In genomic region chr1:5992034-5992813, GRCh38 we compare ENCODE assay signal across 8 cellular contexts. TPM values are rescaled to one million over a fixed set of nuclear protein-coding genes. Genes with fewer than 3 reads are reported as not detected.
DNase-seq lines count a peak whose midpoint lies in the region; ATAC-seq and TF ChIP-seq lines count a peak whose summit lies in the region.

Gene NPHP4, minus strand, starts transcription at chr1:5992425. Its CDS starts 6,136 bp downstream, at chr1:5986289.

- POLR2A ChIA-PET in T-cell (lab: Charles Lee): interaction anchor here in 1 of 2 donors (0.7 kb wide), 2 partner anchors 34 to 35 kb away, joined by 4 to 6 read pairs; no protein-coding TSS in a partner anchor

- peak within 1 kb of the TSS; percentile 70 for H2BK120ac ChIP-seq in trophoblast cell (ENCODE audit: insufficient read depth, low read length, poor library complexity)

- 0% methylated on average over 79 to 93 of the region's 93 CpGs for WGBS in adipose tissue, 3 donors
- WGBS in trophoblast cell (ENCODE audit: extremely low coverage, insufficient coverage, insufficient read length): no CpG with 5 or more reads among the region's 93 CpGs

- H3K4me3 Mint-ChIP-seq in T-cell: peak within 1 kb of the TSS; percentile 90 to 95 (median 91)
- peak within 1 kb of the TSS; percentile 96 for H3K4me3 Mint-ChIP-seq in type B pancreatic cell

- no peaks in the 10 kb centered on the region for H3K9me3 ChIP-seq in trophoblast cell (ENCODE audit: insufficient read depth, low read depth, low read length)

- H2BK5ac ChIP-seq in trophoblast cell (ENCODE audit: low read depth, low read length, poor library complexity): peak within 1 kb of the TSS; percentile 37

- peak within 1 kb of the TSS; percentile 85 for H2AFZ ChIP-seq in trophoblast cell (ENCODE audit: insufficient read depth, low read length, poor library complexity)

- H4K8ac ChIP-seq in trophoblast cell (ENCODE audit: low read depth, low read length): peak within 1 kb of the TSS; percentile 82

- peak within 1 kb of the TSS; percentile 12 for H4K12ac ChIP-seq in trophoblast cell (ENCODE audit: low read depth, low read length)

- DNase-seq in NCI-H1417 treated with DMSO at 0.1 percent for 48 hours (lab: John Stamatoyannopoulos, UW): peak; percentile 93
- DNase-seq in T-cell: peak; percentile 98 to 100 (median 100)
- DNase-seq in cardiac septum (ENCODE audit: low spot score): peak; percentile 100
- DNase-seq in trophoblast cell: peak; percentile 99
- peak; percentile 99 for DNase-seq in type B pancreatic cell (ENCODE audit: extremely low spot score, unreplicated experiment)

- H3K18ac ChIP-seq in trophoblast cell (ENCODE audit: low read length): peak within 1 kb of the TSS; percentile 93

- H2BK12ac ChIP-seq in trophoblast cell (ENCODE audit: low read length): peak within 1 kb of the TSS; percentile 81

- intact Hi-C loops in cardiac septum (cut with DNase I): no loop called here

- H3K4me1 ChIP-seq in trophoblast cell (ENCODE audit: control insufficient read depth in 1 of 2, insufficient read depth in 2 of 2, low read length in 2 of 2): peaks cover 7 to 12% of the 10 kb centered on the region in 2 experiments

- peak within 1 kb of the TSS; percentile 72 for H4K91ac ChIP-seq in trophoblast cell (ENCODE audit: low read depth, low read length)

- ATAC-seq in HG02763 (IDR thresholded peaks at IDR 0.05; ENCODE audit: unreplicated experiment): peak; percentile 88
- ATAC-seq in T-cell (replicated peaks in 1 of 4): peak; percentile 88 to 92 (median 90)

- no peak within 1 kb of the TSS for H3K4ac ChIP-seq in trophoblast cell (ENCODE audit: low read depth, low read length)

- peaks cover 25% of the 10 kb centered on the region for H3K27me3 ChIP-seq in trophoblast cell (ENCODE audit: insufficient read depth, low read length)

- TF ChIP-seq CTCF in GM12875 (IDR thresholded peaks at IDR 0.05; ENCODE audit: borderline replicate concordance, insufficient read depth, low read depth, low read length) (no peak), type B pancreatic cell (conservative IDR thresholded peaks at IDR 0.05) (no peak)

- H3K4me2 ChIP-seq in trophoblast cell (ENCODE audit: low read length): peak within 1 kb of the TSS; percentile 96

- no peak within 1 kb of the TSS for H3K23ac ChIP-seq in trophoblast cell (ENCODE audit: low read length)

- CTCF ChIA-PET in T-cell (lab: Charles Lee): interaction anchor here in 1 of 2 donors (0.6 to 1.4 kb wide), 4 partner anchors 9 to 42 kb away, joined by 3 to 7 read pairs (median 3); no protein-coding TSS in a partner anchor

- peak within 1 kb of the TSS; percentile 85 for H3K14ac ChIP-seq in trophoblast cell (ENCODE audit: low read length)

- peaks cover 5% of the 10 kb centered on the region for H3K79me2 ChIP-seq in trophoblast cell (ENCODE audit: control insufficient read depth, insufficient read depth, low read length, poor library complexity)

- no peak within 1 kb of the TSS for H2AK5ac ChIP-seq in trophoblast cell (ENCODE audit: low read length)

- peak within 1 kb of the TSS; percentile 67 for H3K9ac ChIP-seq in trophoblast cell (ENCODE audit: low read length)

- H3K27ac Mint-ChIP-seq in T-cell: peak within 1 kb of the TSS; percentile 96 to 98
- peak within 1 kb of the TSS; percentile 81 for H3K27ac Mint-ChIP-seq in type B pancreatic cell

- H3K4me1 Mint-ChIP-seq in T-cell: peaks cover 28 to 44% (median 36%) of the 10 kb centered on the region in 3 donors
- H3K4me1 Mint-ChIP-seq in type B pancreatic cell (ENCODE audit: unreplicated experiment): peaks cover 16% of the 10 kb centered on the region

- peak within 1 kb of the TSS; percentile 96 for H3K4me3 ChIP-seq in GM12875 (ENCODE audit: low read depth, low read length)
- H3K4me3 ChIP-seq in trophoblast cell (ENCODE audit: low read depth, low read length): peak within 1 kb of the TSS; percentile 88

- H3K36me3 ChIP-seq in trophoblast cell (ENCODE audit: control insufficient read depth in 1 of 2, insufficient read depth in 2 of 2, low read length in 2 of 2): no peaks in the 10 kb centered on the region

- H3K27me3 Mint-ChIP-seq in T-cell (no peaks in the 10 kb centered on the region), type B pancreatic cell (peaks cover 17% of the 10 kb centered on the region)

- H3K36me3 Mint-ChIP-seq in T-cell: no peaks in the 10 kb centered on the region
- no peaks in the 10 kb centered on the region for H3K36me3 Mint-ChIP-seq in type B pancreatic cell

- H3K79me1 ChIP-seq in trophoblast cell (ENCODE audit: low read length): peaks cover 4% of the 10 kb centered on the region

- no peaks in the 10 kb centered on the region for H3K9me3 Mint-ChIP-seq in T-cell
- H3K9me3 Mint-ChIP-seq in type B pancreatic cell: no peaks in the 10 kb centered on the region

- peak within 1 kb of the TSS; percentile 84 for H3K27ac ChIP-seq in adipose tissue (ENCODE audit: low read depth, low read length)
- no peak within 1 kb of the TSS for H3K27ac ChIP-seq in trophoblast cell (ENCODE audit: low read depth, low read length)

RNA-seq across cellular contexts. Expression of gene NPHP4, which starts in this region (rescaled TPM):
- total RNA-seq in T-cell (10 to 100 TPM in 1 of 5 donors, 1 to 10 TPM in 4; 9.0 to 10.5 (median 9.8) TPM), cardiac septum (6.6 TPM), type B pancreatic cell (ENCODE audit: low replicate concordance) (10.3 and 21.7 TPM in 2 replicates)
- polyA plus RNA-seq in adipose tissue: 10 to 100 TPM in 1 of 3 donors, 1 to 10 TPM in 2; 5.0 to 14.3 (median 6.4) TPM
- polyA plus RNA-seq in trophoblast cell (2013): 2.2 and 2.4 TPM in 2 replicates
